In the genomic region with DNA sequence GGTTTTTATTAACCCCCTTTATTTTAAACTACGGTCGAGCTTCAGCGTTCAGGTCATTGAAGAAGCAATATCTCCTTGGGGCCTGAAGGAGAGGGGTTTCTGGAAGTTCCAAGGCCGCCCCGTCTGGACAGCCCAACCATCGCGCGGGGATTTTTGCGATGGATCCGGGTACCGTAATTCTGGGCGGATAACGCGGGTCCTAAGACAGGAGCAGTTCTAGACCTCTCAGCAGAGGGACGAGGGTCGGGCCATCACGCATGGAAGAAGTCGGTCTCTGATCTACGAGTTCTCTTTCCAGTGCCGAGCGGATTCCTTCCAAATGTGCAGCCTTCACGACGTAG, we compare ENCODE assay signal across 8 cellular contexts. TPM values are rescaled to one million over a fixed set of nuclear protein-coding genes. Genes with fewer than 3 reads are reported as not detected.
DNase-seq lines count a peak whose midpoint lies in the region; ATAC-seq and TF ChIP-seq lines count a peak whose summit lies in the region.

No MANE protein-coding gene starts in this region.

- intact Hi-C loops in right cardiac atrium (cut with DNase I), result loop anchor here in 3 of 4 donors (2.0 to 10.0 kb wide), 5 partner anchors 34 to 68 kb away; a partner anchor contains a TSS

- H3K4me3 Mint-ChIP-seq in stimulated activated memory B cell treated with anti-CD40 and anti-IgM and Interleukin-4, amounts not matched to agents 10 μg/mL and 1 μg/mL and 100 μg/mL, for 72 hours, result no peak overlapping the region

- H3K27ac ChIP-seq in RWPE1 (peak overlapping the region; percentile 97), right cardiac atrium (ENCODE audit: low read length) (peak overlapping the region; percentile 96)

- H3K4me1 Mint-ChIP-seq in stimulated activated memory B cell treated with anti-CD40 and anti-IgM and Interleukin-4, amounts not matched to agents 10 μg/mL and 1 μg/mL and 100 μg/mL, for 72 hours, result peaks cover 17% of the 10 kb centered on the region

- H3K4me1 ChIP-seq in right cardiac atrium (ENCODE audit: control insufficient read depth, insufficient read depth, low read length), result peaks cover 9% of the 10 kb centered on the region

- H3K27me3 Mint-ChIP-seq in stimulated activated memory B cell treated with anti-CD40 and anti-IgM and Interleukin-4, amounts not matched to agents 10 μg/mL and 1 μg/mL and 100 μg/mL, for 72 hours, result no peaks in the 10 kb centered on the region

- POLR2A ChIA-PET in RWPE1 (lab: Yijun Ruan, JAX; ENCODE audit: low non-redundant PET), result no interaction called here

- no peak overlapping the region for H3K27ac Mint-ChIP-seq in stimulated activated memory B cell treated with anti-CD40 and anti-IgM and Interleukin-4, amounts not matched to agents 10 μg/mL and 1 μg/mL and 100 μg/mL, for 72 hours

- no peak for TF ChIP-seq CTCF in RWPE1 (conservative IDR thresholded peaks at IDR 0.05; ENCODE audit: low read depth)

- peak overlapping the region; percentile 39 for H3K4me3 ChIP-seq in right cardiac atrium (ENCODE audit: low read length)

- DNase-seq in RWPE1 (ENCODE audit: low spot score), result no peak
- no peak for DNase-seq in right cardiac atrium
- no peak for DNase-seq in NCI-H774 (lab: John Stamatoyannopoulos, UW)
- DNase-seq in HK-2 (ENCODE audit: unreplicated experiment), result no peak

- CTCF ChIA-PET in RWPE1 (lab: Yijun Ruan, JAX), result interaction anchor here (0.6 to 1.0 kb wide), 6 partner anchors 10 to 107 kb away, joined by 3 to 5 read pairs (median 4); no protein-coding TSS in a partner anchor

- H3K9me3 ChIP-seq in right cardiac atrium (ENCODE audit: control insufficient read depth, low read length), result no peaks in the 10 kb centered on the region

- H3K36me3 Mint-ChIP-seq in stimulated activated memory B cell treated with anti-CD40 and anti-IgM and Interleukin-4, amounts not matched to agents 10 μg/mL and 1 μg/mL and 100 μg/mL, for 72 hours, result no peaks in the 10 kb centered on the region

- ATAC-seq in GM21423 (IDR thresholded peaks at IDR 0.05; ENCODE audit: unreplicated experiment) (peak; percentile 0), right cardiac atrium (no peak), HG02870 (IDR thresholded peaks at IDR 0.05; ENCODE audit: unreplicated experiment) (no peak), HG03025 (IDR thresholded peaks at IDR 0.05; ENCODE audit: low FRiP score, unreplicated experiment) (no peak)
- ATAC-seq in stimulated activated memory B cell treated with anti-CD40 and anti-IgM and Interleukin-4, amounts not matched to agents 10 μg/mL and 1 μg/mL and 100 μg/mL, for 72 hours, result peak; percentile 2

- under 1% methylated on average over 23 of the region's 23 CpGs for WGBS in right cardiac atrium

- H3K9me3 Mint-ChIP-seq in stimulated activated memory B cell treated with anti-CD40 and anti-IgM and Interleukin-4, amounts not matched to agents 10 μg/mL and 1 μg/mL and 100 μg/mL, for 72 hours, result no peaks in the 10 kb centered on the region

- no peaks in the 10 kb centered on the region for H3K27me3 ChIP-seq in right cardiac atrium (ENCODE audit: control insufficient read depth, insufficient read depth)

RNA-seq across cellular contexts. Expression of a gene that starts 3.6 kb away (rescaled TPM):
- 1 to 10 TPM; 7.0 to 9.9 (median 9.6) TPM for total RNA-seq in right cardiac atrium
- polyA plus RNA-seq in right cardiac atrium, result 7.3 TPM

RNA-seq across cellular contexts. Expression of a gene that starts 10.2 kb away (rescaled TPM):
- total RNA-seq in right cardiac atrium, result 10 to 100 TPM in 2 of 4 donors, 1 to 10 TPM in 2; 7.1 to 11.4 (median 9.2) TPM
- polyA plus RNA-seq in right cardiac atrium, result 7.2 TPM

RNA-seq across cellular contexts. Expression of a gene that starts 23.7 kb away (rescaled TPM):
- total RNA-seq in right cardiac atrium, result 10 to 100 TPM; 68.7 to 74.9 (median 71.8) TPM
- polyA plus RNA-seq in right cardiac atrium, result 50.2 TPM

RNA-seq across cellular contexts. Expression of a gene that starts 24.0 kb away (rescaled TPM):
- total RNA-seq in right cardiac atrium, result 1 to 10 TPM in 2 of 4 donors, not detected in 2; 1.1 to 1.3 TPM
- 0.45 TPM for polyA plus RNA-seq in right cardiac atrium

RNA-seq across cellular contexts. Expression of a gene that starts 34.2 kb away (rescaled TPM):
- total RNA-seq in right cardiac atrium, result 100 to 1,000 TPM in 3 of 4 donors, 10 to 100 TPM in 1; 96.2 to 150 (median 124) TPM
- polyA plus RNA-seq in right cardiac atrium, result 110 TPM

Comparison
In these comparisons a context has a peak if more than half of its experiments do, and no peak if none do; other contexts are left out.
1. ATAC-seq: peak in GM21423 (single experiment) and stimulated activated memory B cell treated with anti-CD40 and anti-IgM and Interleukin-4, amounts not matched to agents 10 μg/mL and 1 μg/mL and 100 μg/mL, for 72 hours (single experiment); none in right cardiac atrium (0 of 2), HG02870 (single experiment) and HG03025 (single experiment).